In the genomic region with DNA sequence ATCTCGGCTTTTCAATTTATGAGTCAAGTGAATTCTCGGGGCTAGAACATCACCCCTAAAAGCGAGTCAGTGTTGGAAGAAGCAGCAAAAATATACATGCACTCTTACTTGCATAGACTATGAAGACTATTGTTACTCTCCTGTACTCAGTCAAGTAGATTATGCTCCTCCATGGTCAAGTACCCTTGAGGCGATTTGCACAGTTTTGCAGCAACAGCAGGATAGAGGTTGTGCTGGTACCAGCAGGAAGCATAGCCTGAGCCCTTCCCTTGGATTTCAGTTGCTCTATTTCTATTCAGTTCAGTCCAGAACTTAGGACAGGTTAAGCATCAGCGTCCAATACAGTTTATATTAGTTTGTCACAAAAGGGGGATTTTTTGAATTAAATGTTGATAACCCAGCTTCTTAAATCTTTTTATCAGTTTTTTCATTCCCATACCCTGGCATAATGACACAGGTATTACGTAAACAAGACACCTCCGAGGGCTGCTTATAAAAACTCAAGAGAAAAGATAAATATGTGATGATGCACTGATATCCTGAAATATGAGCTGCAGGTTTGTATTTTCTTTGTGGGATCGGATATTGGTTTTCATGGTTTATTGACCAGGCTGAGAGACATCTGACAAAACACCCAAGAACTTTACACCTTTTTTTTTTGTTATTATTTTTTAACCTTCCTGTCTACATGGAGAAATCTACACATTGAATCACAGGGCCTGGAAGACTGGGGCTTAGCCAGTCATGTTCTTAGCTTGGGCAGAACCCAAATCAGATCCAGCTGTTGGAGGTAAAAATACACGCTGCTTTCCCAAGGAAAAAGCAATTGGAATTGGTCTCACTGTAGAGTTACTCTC, we compare ENCODE assay signal across 1 cellular context.
TF ChIP-seq lines count a peak whose summit lies in the region.

No MANE protein-coding gene starts in this region.

TF ChIP-seq in HepG2, 621 proteins besides CTCF, POLR2A, EP300 and RAD21 (continued from another document):
- TF ChIP-seq, protein P1, sequence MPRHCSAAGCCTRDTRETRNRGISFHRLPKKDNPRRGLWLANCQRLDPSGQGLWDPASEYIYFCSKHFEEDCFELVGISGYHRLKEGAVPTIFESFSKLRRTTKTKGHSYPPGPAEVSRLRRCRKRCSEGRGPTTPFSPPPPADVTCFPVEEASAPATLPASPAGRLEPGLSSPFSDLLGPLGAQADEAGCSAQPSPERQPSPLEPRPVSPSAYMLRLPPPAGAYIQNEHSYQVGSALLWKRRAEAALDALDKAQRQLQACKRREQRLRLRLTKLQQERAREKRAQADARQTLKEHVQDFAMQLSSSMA (CRISPR knock-in tag; IDR thresholded peaks at IDR 0.05): no peak
- TF ChIP-seq, protein P2, sequence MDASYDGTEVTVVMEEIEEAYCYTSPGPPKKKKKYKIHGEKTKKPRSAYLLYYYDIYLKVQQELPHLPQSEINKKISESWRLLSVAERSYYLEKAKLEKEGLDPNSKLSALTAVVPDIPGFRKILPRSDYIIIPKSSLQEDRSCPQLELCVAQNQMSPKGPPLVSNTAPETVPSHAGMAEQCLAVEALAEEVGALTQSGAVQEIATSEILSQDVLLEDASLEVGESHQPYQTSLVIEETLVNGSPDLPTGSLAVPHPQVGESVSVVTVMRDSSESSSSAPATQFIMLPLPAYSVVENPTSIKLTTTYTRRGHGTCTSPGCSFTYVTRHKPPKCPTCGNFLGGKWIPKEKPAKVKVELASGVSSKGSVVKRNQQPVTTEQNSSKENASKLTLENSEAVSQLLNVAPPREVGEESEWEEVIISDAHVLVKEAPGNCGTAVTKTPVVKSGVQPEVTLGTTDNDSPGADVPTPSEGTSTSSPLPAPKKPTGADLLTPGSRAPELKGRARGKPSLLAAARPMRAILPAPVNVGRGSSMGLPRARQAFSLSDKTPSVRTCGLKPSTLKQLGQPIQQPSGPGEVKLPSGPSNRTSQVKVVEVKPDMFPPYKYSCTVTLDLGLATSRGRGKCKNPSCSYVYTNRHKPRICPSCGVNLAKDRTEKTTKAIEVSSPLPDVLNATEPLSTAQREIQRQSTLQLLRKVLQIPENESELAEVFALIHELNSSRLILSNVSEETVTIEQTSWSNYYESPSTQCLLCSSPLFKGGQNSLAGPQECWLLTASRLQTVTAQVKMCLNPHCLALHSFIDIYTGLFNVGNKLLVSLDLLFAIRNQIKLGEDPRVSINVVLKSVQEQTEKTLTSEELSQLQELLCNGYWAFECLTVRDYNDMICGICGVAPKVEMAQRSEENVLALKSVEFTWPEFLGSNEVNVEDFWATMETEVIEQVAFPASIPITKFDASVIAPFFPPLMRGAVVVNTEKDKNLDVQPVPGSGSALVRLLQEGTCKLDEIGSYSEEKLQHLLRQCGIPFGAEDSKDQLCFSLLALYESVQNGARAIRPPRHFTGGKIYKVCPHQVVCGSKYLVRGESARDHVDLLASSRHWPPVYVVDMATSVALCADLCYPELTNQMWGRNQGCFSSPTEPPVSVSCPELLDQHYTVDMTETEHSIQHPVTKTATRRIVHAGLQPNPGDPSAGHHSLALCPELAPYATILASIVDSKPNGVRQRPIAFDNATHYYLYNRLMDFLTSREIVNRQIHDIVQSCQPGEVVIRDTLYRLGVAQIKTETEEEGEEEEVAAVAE (CRISPR knock-in tag; IDR thresholded peaks at IDR 0.05; ENCODE audit: borderline replicate concordance): no peak
